Comparison of ENCODE assay signal across 14 cellular contexts in genomic region chr9:109916316-109916715, GRCh38.
"Had no signal": no experiment of that assay in that cellular context is flagged by ENCODE, and none has a peak within 500 bp of the region (broad histone marks: within the 10 kb centered on the region; RNA-seq: fewer than 3 reads in every experiment).

No MANE protein-coding gene starts in this region.

- H3K4me3 ChIP-seq: tibial nerve, uterus had no signal

- H3K27me3 Mint-ChIP-seq: activated naive CD8-positive, alpha-beta T cell treated with anti-CD3 and anti-CD28 coated beads for 36 hours; effector memory CD8-positive, alpha-beta T cell; stimulated activated naive CD8-positive, alpha-beta T cell treated with anti-CD3 and anti-CD28 coated beads, Interleukin-15, Interleukin-2, amounts not matched to agents 100 ng/mL and 50 ng/mL, for 24 hours had no signal

- H3K9me3 Mint-ChIP-seq: activated naive CD8-positive, alpha-beta T cell treated with anti-CD3 and anti-CD28 coated beads for 36 hours; effector memory CD8-positive, alpha-beta T cell had no signal

- H3K27ac ChIP-seq: tibial nerve, uterus had no signal

- H3K27me3 ChIP-seq: tibial nerve, uterus had no signal

- H3K36me3 ChIP-seq: tibial nerve, uterus had no signal

- H3K9me3 ChIP-seq: tibial nerve, uterus had no signal

- H3K27ac Mint-ChIP-seq: activated naive CD8-positive, alpha-beta T cell treated with anti-CD3 and anti-CD28 coated beads for 36 hours had no signal

- H3K4me3 Mint-ChIP-seq: activated naive CD8-positive, alpha-beta T cell treated with anti-CD3 and anti-CD28 coated beads for 36 hours; effector memory CD8-positive, alpha-beta T cell; stimulated activated naive CD8-positive, alpha-beta T cell treated with anti-CD3 and anti-CD28 coated beads, Interleukin-15, Interleukin-2, amounts not matched to agents 100 ng/mL and 50 ng/mL, for 24 hours had no signal

- H3K36me3 Mint-ChIP-seq: activated naive CD8-positive, alpha-beta T cell treated with anti-CD3 and anti-CD28 coated beads for 36 hours had no signal

- DNase-seq: activated CD4-positive, CD25-positive, alpha-beta regulatory T cell; activated naive CD4-positive, alpha-beta T cell; activated naive CD8-positive, alpha-beta T cell treated with anti-CD3 and anti-CD28 coated beads for 36 hours; amniotic stem cell; dermis blood vessel endothelial cell; effector memory CD8-positive, alpha-beta T cell; stimulated activated CD4-positive, alpha-beta T cell treated with anti-CD3 and anti-CD28 coated beads, Interleukin-12 subunit alpha, Interleukin-12 subunit beta, amount 100 ng/mL, for 4 hours; stimulated activated CD4-positive, alpha-beta T cell treated with anti-CD3 and anti-CD28 coated beads, Interleukin-1b, Interleukin-23, amount 100 ng/mL, for 48 hours; stimulated activated CD8-positive, alpha-beta memory T cell treated with anti-CD3 and anti-CD28 coated beads, Interleukin-4, amount 100 ng/mL, for 48 hours; SW 1271; T-helper 9 cell; uterus had no signal

- ATAC-seq: effector memory CD8-positive, alpha-beta T cell had no signal

- H3K4me1 ChIP-seq: uterus had no signal
